ENCODE assay signal across 25 cellular contexts in the genomic region with DNA sequence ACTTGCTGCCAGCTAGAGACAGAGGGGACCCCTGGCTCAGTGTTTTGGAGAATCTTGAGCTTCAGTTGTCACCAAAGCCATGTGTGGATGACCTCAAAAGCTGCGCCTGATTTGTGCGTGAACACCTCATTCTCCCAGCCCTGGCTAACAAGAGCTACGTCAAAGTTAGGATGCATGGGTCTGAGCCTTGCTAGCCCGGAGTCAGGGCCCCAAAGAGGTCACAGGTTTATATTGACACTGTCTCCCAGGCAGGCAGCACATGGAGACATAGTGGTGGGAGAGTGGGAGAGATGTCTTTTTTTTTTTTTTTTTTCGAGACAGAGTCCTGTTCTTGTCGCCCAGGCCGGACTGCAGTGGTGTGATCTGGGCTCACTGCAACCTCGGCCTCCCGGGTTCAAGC. TPM values are rescaled to one million over a fixed set of nuclear protein-coding genes. Genes with fewer than 3 reads are reported as not detected.
DNase-seq lines count a peak whose midpoint lies in the region; ATAC-seq, FAIRE-seq and TF ChIP-seq lines count a peak whose summit lies in the region.
"Had no signal": no experiment of that assay in that cellular context is flagged by ENCODE, and none has a peak within 500 bp of the region (broad histone marks: within the 10 kb centered on the region; RNA-seq: fewer than 3 reads in every experiment).

No MANE protein-coding gene starts in this region.

- CTCF ChIA-PET in HepG2 (lab: Yijun Ruan, JAX; ENCODE audit: low intra/inter-chr PET ratio, low total read pairs): no interaction called here

- H3K27ac ChIP-seq in HepG2 (ENCODE audit: extremely low read length, insufficient read depth, low read length) (no peak overlapping the region), right lobe of liver (no peak overlapping the region), OCI-LY1 (ENCODE audit: low read depth, low read length, poor library complexity, severe bottlenecking) (no peak overlapping the region), ascending aorta (no peak overlapping the region)
- H3K27ac ChIP-seq: A549 had no signal

- TF ChIP-seq CTCF in HepG2 (CRISPR knock-in tag; IDR thresholded peaks at IDR 0.05) (no peak), right lobe of liver (IDR thresholded peaks at IDR 0.05) (no peak), OCI-LY1 (IDR thresholded peaks at IDR 0.05; ENCODE audit: low read length) (no peak), ascending aorta (IDR thresholded peaks at IDR 0.05) (no peak)

- H3K9me3 ChIP-seq in HepG2 (ENCODE audit: low read length) (no peaks in the 10 kb centered on the region), right lobe of liver (no peaks in the 10 kb centered on the region), OCI-LY1 (ENCODE audit: low read length) (no peaks in the 10 kb centered on the region), ascending aorta (no peaks in the 10 kb centered on the region)
- H3K9me3 ChIP-seq: A549 had no signal

- peaks cover 1 to 11% of the 10 kb centered on the region in 2 experiments; a peak in 3 of 5 replicates for H3K27me3 ChIP-seq in HepG2 (ENCODE audit: control insufficient read depth in 1 of 2, insufficient read depth in 2 of 2, low read length in 2 of 2)
- H3K27me3 ChIP-seq in right lobe of liver: no peaks in the 10 kb centered on the region
- no peaks in the 10 kb centered on the region for H3K27me3 ChIP-seq in OCI-LY1 (ENCODE audit: insufficient read depth, low read length)
- no peaks in the 10 kb centered on the region for H3K27me3 ChIP-seq in ascending aorta

- H4K20me1 ChIP-seq in HepG2 (ENCODE audit: insufficient read depth, low read length): no peaks in the 10 kb centered on the region
- no peaks in the 10 kb centered on the region for H4K20me1 ChIP-seq in OCI-LY1 (ENCODE audit: insufficient read depth, low read length)

- H3K9ac ChIP-seq in HepG2 (ENCODE audit: insufficient read depth, low read depth, low read length) (no peak overlapping the region), OCI-LY1 (ENCODE audit: low read length) (no peak overlapping the region)

- H3K36me3 ChIP-seq in HepG2 (replicated peaks in 1 of 2; ENCODE audit: control insufficient read depth in 1 of 2, insufficient read depth in 2 of 2, low read length in 2 of 2): no peaks in the 10 kb centered on the region
- no peaks in the 10 kb centered on the region for H3K36me3 ChIP-seq in right lobe of liver
- no peaks in the 10 kb centered on the region for H3K36me3 ChIP-seq in OCI-LY1 (ENCODE audit: insufficient read depth, low read length)
- H3K36me3 ChIP-seq in ascending aorta: no peaks in the 10 kb centered on the region

- H3K79me2 ChIP-seq in HepG2 (ENCODE audit: insufficient read depth, low read length): no peaks in the 10 kb centered on the region
- no peaks in the 10 kb centered on the region for H3K79me2 ChIP-seq in OCI-LY1 (ENCODE audit: insufficient read depth, low read length)

- TF ChIP-seq POLR2A in HepG2 (IDR thresholded peaks at IDR 0.05; ENCODE audit: insufficient read depth in 1 of 2, low read depth in 2 of 2, low read length in 2 of 2): no peak
- no peak for TF ChIP-seq POLR2A in right lobe of liver (IDR thresholded peaks at IDR 0.05)

- peak overlapping the region; percentile 27; the same call in 1 of the 2 replicates for H3K4me2 ChIP-seq in HepG2 (ENCODE audit: low read depth, low read length)
- H3K4me2 ChIP-seq in OCI-LY1 (ENCODE audit: low read length): no peak overlapping the region
- H3K4me2 ChIP-seq: A549 had no signal

- H3K4me3 ChIP-seq in HepG2 (replicated peaks in 1 of 3; ENCODE audit: insufficient read depth in 1 of 3, low read depth in 2 of 3, low read length in 3 of 3): 0 out of 6 replicates have a peak overlapping the region, but pooled peaks of 1 of the 3 experiments have one; percentile 9
- H3K4me3 ChIP-seq in right lobe of liver: no peak overlapping the region
- H3K4me3 ChIP-seq in OCI-LY1 (ENCODE audit: low read depth, low read length, poor library complexity, severe bottlenecking): no peak overlapping the region
- H3K4me3 ChIP-seq in ascending aorta: no peak overlapping the region
- H3K4me3 ChIP-seq: A549 had no signal

- POLR2A ChIA-PET in HepG2 (lab: Yijun Ruan, JAX): no interaction called here

- FAIRE-seq in HepG2 (lab: Jason Lieb, UNC): no peak
- FAIRE-seq: A549, D721Med, H54 had no signal

- H3K9me3 Mint-ChIP-seq in dendritic cell treated with granulocyte-macrophage colony-stimulating factor and Interleukin-4, amounts not matched to agents 40 ng/mL and 50 ng/mL, for 4 days: no peaks in the 10 kb centered on the region
- H3K9me3 Mint-ChIP-seq: IgD-negative memory B cell had no signal

- ATAC-seq in HepG2 (peak; percentile 90), right lobe of liver (no peak)
- ATAC-seq: A549 had no signal

- intact Hi-C loops in HepG2 (cut with micrococcal nuclease; ENCODE audit: unreplicated experiment) (no loop called here), right lobe of liver (cut with DNase I) (no loop called here), head of caudate nucleus (cut with DNase I) (no loop called here), ascending aorta (cut with DNase I) (no loop called here)
- intact Hi-C loops in dendritic cell treated with granulocyte-macrophage colony-stimulating factor and Interleukin-4, amounts not matched to agents 40 ng/mL and 50 ng/mL, for 4 days (cut with micrococcal nuclease): loop anchor here (5.0 kb wide), 2 partner anchors 34 to 69 kb away; no protein-coding TSS in a partner anchor

- no peak overlapping the region for H2AFZ ChIP-seq in HepG2 (ENCODE audit: low read length)
- peak overlapping the region; percentile 16; the same call in 1 of the 2 replicates for H2AFZ ChIP-seq in OCI-LY1 (ENCODE audit: low read length)

- no TSS peak for BruUV-seq in HepG2 (replicated peaks; lab: Mats Ljungman, UMichigan)

- H3K4me1 ChIP-seq in HepG2 (ENCODE audit: insufficient read depth, low read length): peaks cover 15% of the 10 kb centered on the region
- H3K4me1 ChIP-seq in right lobe of liver: no peaks in the 10 kb centered on the region
- peaks cover 7% of the 10 kb centered on the region for H3K4me1 ChIP-seq in OCI-LY1 (ENCODE audit: insufficient read depth, low read length, severe bottlenecking)
- no peaks in the 10 kb centered on the region for H3K4me1 ChIP-seq in ascending aorta
- H3K4me1 ChIP-seq: A549 had no signal

- peaks cover 74% of the 10 kb centered on the region for H3K4me1 Mint-ChIP-seq in dendritic cell treated with granulocyte-macrophage colony-stimulating factor and Interleukin-4, amounts not matched to agents 40 ng/mL and 50 ng/mL, for 4 days (ENCODE audit: low read depth)

- in situ Hi-C loops in HepG2 (cut with HindIII; ENCODE audit: extremely low pct_ligation_motif_present, low pct_unique_long_range_greater_than_20kb): no loop called here

- H3K9me2 ChIP-seq in OCI-LY1 (ENCODE audit: low read depth, low read length): no peaks in the 10 kb centered on the region

- peak overlapping the region; percentile 78 for H3K27ac Mint-ChIP-seq in dendritic cell treated with granulocyte-macrophage colony-stimulating factor and Interleukin-4, amounts not matched to agents 40 ng/mL and 50 ng/mL, for 4 days

- 18% methylated on average over 9 of the region's 9 CpGs for WGBS in HepG2 (ENCODE audit: low lambda C conversion rate)
- WGBS in right lobe of liver (ENCODE audit: insufficient coverage, low coverage, low lambda C conversion rate, missing lambda C conversion rate): 60% methylated on average over 7 of the region's 9 CpGs

- no peaks in the 10 kb centered on the region for H3K36me3 Mint-ChIP-seq in dendritic cell treated with granulocyte-macrophage colony-stimulating factor and Interleukin-4, amounts not matched to agents 40 ng/mL and 50 ng/mL, for 4 days (ENCODE audit: low read depth)
- H3K36me3 Mint-ChIP-seq: IgD-negative memory B cell had no signal

- TF ChIP-seq EP300 in HepG2 (IDR thresholded peaks at IDR 0.05; ENCODE audit: low read depth in 2 of 2, low read length in 2 of 2) (peak in 1 of 2 experiments; percentile 21; a peak in 1 of 4 replicates), HepG2 (CRISPR knock-in tag; IDR thresholded peaks at IDR 0.05; ENCODE audit: borderline replicate concordance) (no peak)

- no peak for TF ChIP-seq RAD21 in HepG2 (CRISPR knock-in tag; IDR thresholded peaks at IDR 0.05)

- no peak overlapping the region for H3K4me3 Mint-ChIP-seq in dendritic cell treated with granulocyte-macrophage colony-stimulating factor and Interleukin-4, amounts not matched to agents 40 ng/mL and 50 ng/mL, for 4 days
- H3K4me3 Mint-ChIP-seq: IgD-negative memory B cell had no signal

- no peaks in the 10 kb centered on the region for H3F3A ChIP-seq in OCI-LY1 (ENCODE audit: insufficient read depth, low read length)

- H3K27me3 Mint-ChIP-seq in dendritic cell treated with granulocyte-macrophage colony-stimulating factor and Interleukin-4, amounts not matched to agents 40 ng/mL and 50 ng/mL, for 4 days: no peaks in the 10 kb centered on the region
- H3K27me3 Mint-ChIP-seq: IgD-negative memory B cell had no signal

- DNase-seq in HepG2 (ENCODE audit: low spot score) (peak; percentile 42), right lobe of liver (no peak), head of caudate nucleus (no peak), ascending aorta (ENCODE audit: low spot score in 2 of 2) (no peak), NCI-H1417 (lab: John Stamatoyannopoulos, UW) (no peak)
- DNase-seq: C1 segment of cervical spinal cord; EL; GF-D8; Karpas-422; MV-4-11; NCI-H1105 treated with DMSO at 0.1 percent for 48 hours; NCI-H1694; NCI-H2081; NCI-H2171; NCI-H345; NCI-H524; NCI-H774; NK-92 treated with Interleukin-12 subunit alpha and Interleukin-12 subunit beta, amount 100 ng/mL, for 24 hours; SHP77 had no signal

RNA-seq across cellular contexts. Expression of a gene that starts 36.1 kb away (rescaled TPM):
- total RNA-seq in HepG2 (2016; rRNA removed; fragmentation: Illumina TruSeq; extraction: Trizol): 29.1 and 32.8 TPM in 2 replicates
- 22.6 TPM in 2 replicates for total RNA-seq in HepG2 (2016; cell fraction: cytosol; rRNA removed; fragmentation: Illumina TruSeq; extraction: Trizol; ENCODE audit: low read depth)
- total RNA-seq in HepG2 (2016; cell fraction: insoluble cytoplasmic fraction; rRNA removed; fragmentation: Illumina TruSeq; extraction: Trizol): 25.5 and 31.6 TPM in 2 replicates
- 56.6 and 61.9 TPM in 2 replicates for total RNA-seq in HepG2 (2016; cell fraction: membrane; rRNA removed; fragmentation: Illumina TruSeq; extraction: Trizol)
- total RNA-seq in HepG2 (2016; cell fraction: nucleus; rRNA removed; fragmentation: Illumina TruSeq; extraction: Trizol): 32.2 and 39.4 TPM in 2 replicates
- polyA plus RNA-seq in HepG2 (2011; rRNA removed): 20.2 and 22.5 TPM in 2 replicates
- polyA plus RNA-seq in HepG2 (2011; cell fraction: cytosol; rRNA removed): 21.7 and 22.6 TPM in 2 replicates
- 114 and 123 TPM in 2 replicates for polyA plus RNA-seq in HepG2 (2011; cell fraction: nucleus; rRNA removed)
- 26.8 and 53.2 TPM in 2 replicates for polyA plus RNA-seq in HepG2 (2012)
- 30.2 and 39.2 TPM in 2 replicates for polyA plus RNA-seq in HepG2 (2016; cell fraction: cytosol; fragmentation: Illumina TruSeq; extraction: Trizol; ENCODE audit: low read depth)
- polyA plus RNA-seq in HepG2 (2016; cell fraction: insoluble cytoplasmic fraction; fragmentation: Illumina TruSeq; extraction: Trizol; ENCODE audit: low read depth): 30.2 and 36.3 TPM in 2 replicates
- polyA plus RNA-seq in HepG2 (2016; cell fraction: membrane; fragmentation: Illumina TruSeq; extraction: Trizol; ENCODE audit: low read depth): 58.4 and 62.7 TPM in 2 replicates
- 46.9 and 51.1 TPM in 2 replicates for polyA plus RNA-seq in HepG2 (2016; cell fraction: nucleus; fragmentation: Illumina TruSeq; extraction: Trizol; ENCODE audit: insufficient read depth, low read depth)
- 5.3 and 29.0 TPM in 2 replicates for polyA minus RNA-seq in HepG2 (2011; rRNA and poly(A)+ RNA removed; ENCODE audit: low replicate concordance)
- polyA minus RNA-seq in HepG2 (2011; cell fraction: cytosol; rRNA and poly(A)+ RNA removed): 5.7 and 8.6 TPM in 2 replicates
- 42.6 and 44.8 TPM in 2 replicates for polyA minus RNA-seq in HepG2 (2011; cell fraction: nucleus; rRNA and poly(A)+ RNA removed)
- total RNA-seq in right lobe of liver: 10 to 100 TPM; 20.6 to 24.8 (median 21.3) TPM
- total RNA-seq in ascending aorta: 216 TPM
